Comparison of ENCODE assay signal across 13 cellular contexts in the genomic region with DNA sequence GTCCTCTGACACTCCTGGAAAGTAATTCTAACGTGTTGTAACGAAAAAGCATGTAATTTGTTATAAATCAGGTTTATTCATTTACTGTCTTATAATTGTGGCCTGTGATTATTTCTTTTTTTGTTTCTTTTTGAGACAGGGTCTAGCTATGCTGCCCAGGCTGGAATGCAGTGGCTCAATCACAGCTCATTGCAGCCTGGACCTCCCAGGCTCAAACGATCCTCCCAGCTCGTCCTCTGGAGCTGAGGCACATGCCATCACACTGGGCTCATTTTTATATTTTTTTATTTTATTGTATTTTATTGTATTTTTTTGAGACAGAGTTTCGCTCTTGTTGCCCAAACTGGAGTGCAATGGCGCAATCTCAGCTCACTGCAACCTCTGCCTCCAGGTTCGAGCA. TPM values are rescaled to one million over a fixed set of nuclear protein-coding genes. Genes with fewer than 3 reads are reported as not detected.
DNase-seq lines count a peak whose midpoint lies in the region; ATAC-seq, FAIRE-seq and TF ChIP-seq lines count a peak whose summit lies in the region.
"Had no signal": no experiment of that assay in that cellular context is flagged by ENCODE, and none has a peak within 500 bp of the region (broad histone marks: within the 10 kb centered on the region; RNA-seq: fewer than 3 reads in every experiment).

No MANE protein-coding gene starts in this region.

- 0 out of 22 replicates have a peak, but pooled peaks cover 0 to 10% (median 0%) of the 10 kb centered on the region in 11 experiments for H3K9me3 ChIP-seq in BLaER1 treated with 17β-estradiol and CSF1 and Interleukin-3, amounts not matched to agents 10 nM and 100 nM (replicated peaks in 1 of 11)
- no peaks in the 10 kb centered on the region for H3K9me3 ChIP-seq in CD4-positive, CD25-positive, alpha-beta regulatory T cell (ENCODE audit: control insufficient read depth in 2 of 2, low read length in 2 of 2)
- H3K9me3 ChIP-seq in Loucy (ENCODE audit: insufficient read depth, low read depth, low read length) = no peaks in the 10 kb centered on the region
- H3K9me3 ChIP-seq in K562 (replicated peaks; ENCODE audit: control insufficient read depth, insufficient read depth, low read depth, low read length) = no peaks in the 10 kb centered on the region
- no peaks in the 10 kb centered on the region for H3K9me3 ChIP-seq in BE2C
- H3K9me3 ChIP-seq: A549 had no signal

- H3K9ac ChIP-seq in BLaER1 treated with 17β-estradiol and CSF1 and Interleukin-3, amounts not matched to agents 10 nM and 100 nM = no peak overlapping the region
- H3K9ac ChIP-seq in Loucy (ENCODE audit: low read depth, low read length, poor library complexity, severe bottlenecking) (no peak overlapping the region), K562 (ENCODE audit: insufficient read depth in 1 of 2, low read depth in 2 of 2, low read length in 2 of 2) (no peak overlapping the region)
- H3K9ac ChIP-seq: GM23248 had no signal

- H3K27me3 Mint-ChIP-seq in CD4-positive, CD25-positive, alpha-beta regulatory T cell = peaks cover 2% of the 10 kb centered on the region

- no peak overlapping the region for H3K4me3 Mint-ChIP-seq in CD4-positive, CD25-positive, alpha-beta regulatory T cell

- H3K79me2 ChIP-seq in Loucy (ENCODE audit: insufficient read depth, low read length) = peaks cover 30% of the 10 kb centered on the region; the same call in 1 of the 2 replicates
- peaks cover 68% of the 10 kb centered on the region for H3K79me2 ChIP-seq in K562 (ENCODE audit: control insufficient read depth, insufficient read depth, low read length)

- H3K4me1 Mint-ChIP-seq in CD4-positive, CD25-positive, alpha-beta regulatory T cell = peaks cover 11 to 50% (median 21%) of the 10 kb centered on the region in 4 donors

- in situ Hi-C loops in K562 (cut with MboI) = no loop called here

- peak overlapping the region in 7 of 11 experiments; percentile 28 to 62 (median 48); a peak in 9 of 22 replicates for H3K4me2 ChIP-seq in BLaER1 treated with 17β-estradiol and CSF1 and Interleukin-3, amounts not matched to agents 10 nM and 100 nM
- peak overlapping the region; percentile 15 for H3K4me2 ChIP-seq in Loucy (ENCODE audit: low read depth, low read length, poor library complexity, severe bottlenecking)
- H3K4me2 ChIP-seq in K562 (ENCODE audit: insufficient read depth, low read length) = no peak overlapping the region
- H3K4me2 ChIP-seq: A549 had no signal

- H3K9me1 ChIP-seq in K562 (ENCODE audit: control insufficient read depth, insufficient read depth, low read length) = no peaks in the 10 kb centered on the region

- no peaks in the 10 kb centered on the region for H3K36me3 Mint-ChIP-seq in CD4-positive, CD25-positive, alpha-beta regulatory T cell

- no peak for FAIRE-seq in K562 (lab: Jason Lieb, UNC)
- FAIRE-seq: A549, GM12891 had no signal

- no peak overlapping the region for H3K27ac ChIP-seq in BLaER1 treated with 17β-estradiol and CSF1 and Interleukin-3, amounts not matched to agents 10 nM and 100 nM
- no peak overlapping the region for H3K27ac ChIP-seq in CD4-positive, CD25-positive, alpha-beta regulatory T cell (ENCODE audit: insufficient read depth, low read length, poor library complexity, severe bottlenecking)
- H3K27ac ChIP-seq in K562 (ENCODE audit: extremely low read depth, low read depth, low read length) = no peak overlapping the region
- H3K27ac ChIP-seq: A549, GM23248 had no signal

- no peaks in the 10 kb centered on the region for H3K9me2 ChIP-seq in Loucy (replicated peaks; ENCODE audit: low read depth, low read length)

- no TSS peak for BruUV-seq in K562 (replicated peaks; lab: Mats Ljungman, UMichigan)

- no peaks in the 10 kb centered on the region for H3K9me3 Mint-ChIP-seq in CD4-positive, CD25-positive, alpha-beta regulatory T cell

- H3K4me1 ChIP-seq in BLaER1 treated with 17β-estradiol and CSF1 and Interleukin-3, amounts not matched to agents 10 nM and 100 nM = peaks cover 44 to 87% (median 62%) of the 10 kb centered on the region in 10 experiments
- peaks cover 8% of the 10 kb centered on the region for H3K4me1 ChIP-seq in CD4-positive, CD25-positive, alpha-beta regulatory T cell (ENCODE audit: control insufficient read depth, insufficient read depth, low read length, poor library complexity, severe bottlenecking)
- H3K4me1 ChIP-seq in Loucy (ENCODE audit: insufficient read depth, low read length, poor library complexity, severe bottlenecking) (peaks cover 24% of the 10 kb centered on the region), K562 (replicated peaks in 1 of 2; ENCODE audit: control insufficient read depth in 2 of 2, insufficient read depth in 2 of 2, low read length in 2 of 2) (peaks cover 8 to 15% of the 10 kb centered on the region in 2 experiments; a peak in 4 of 5 replicates), BE2C (no peaks in the 10 kb centered on the region)

- H3K27me3 ChIP-seq in BLaER1 treated with 17β-estradiol and CSF1 and Interleukin-3, amounts not matched to agents 10 nM and 100 nM = no peaks in the 10 kb centered on the region
- no peaks in the 10 kb centered on the region for H3K27me3 ChIP-seq in CD4-positive, CD25-positive, alpha-beta regulatory T cell (ENCODE audit: control insufficient read depth, insufficient read depth, low read length)
- H3K27me3 ChIP-seq in Loucy (ENCODE audit: insufficient read depth, low read length, poor library complexity, severe bottlenecking) (no peaks in the 10 kb centered on the region), K562 (ENCODE audit: control insufficient read depth in 2 of 2, insufficient read depth in 2 of 2, low read length in 2 of 2) (no peaks in the 10 kb centered on the region), BE2C (no peaks in the 10 kb centered on the region)

- no peak for TF ChIP-seq RAD21 in K562 (CRISPR knock-in tag; conservative IDR thresholded peaks at IDR 0.05 in 1 of 2, IDR thresholded peaks at IDR 0.05 in 1 of 2)

- 88% methylated on average over 7 of the region's 7 CpGs for WGBS in K562 (ENCODE audit: insufficient coverage, low coverage, missing lambda C conversion rate)

- ATAC-seq in CD4-positive, CD25-positive, alpha-beta regulatory T cell (ENCODE audit: low read depth in 2 of 2) = no peak
- ATAC-seq in K562 = no peak
- ATAC-seq: A549 had no signal

- no peak for DNase-seq in CD4-positive, CD25-positive, alpha-beta regulatory T cell
- DNase-seq in K562 (ENCODE audit: extremely low read depth in 1 of 4, low spot score in 3 of 4) (no peak), H4 (ENCODE audit: low spot score) (no peak), BE2C (no peak), MV-4-11 (lab: John Stamatoyannopoulos, UW) (no peak)
- DNase-seq: Calu3, DMS 273 treated with DMSO at 0.1 percent for 48 hours, GM23248, H7 had no signal

- peaks cover 0 to 35% (median 14%) of the 10 kb centered on the region in 11 experiments; a peak in 17 of 22 replicates for H3K36me3 ChIP-seq in BLaER1 treated with 17β-estradiol and CSF1 and Interleukin-3, amounts not matched to agents 10 nM and 100 nM
- no peaks in the 10 kb centered on the region for H3K36me3 ChIP-seq in CD4-positive, CD25-positive, alpha-beta regulatory T cell (ENCODE audit: control insufficient read depth, insufficient read depth, low read length)
- H3K36me3 ChIP-seq in Loucy (ENCODE audit: insufficient read depth, low read length) = no peaks in the 10 kb centered on the region
- peaks cover 3% of the 10 kb centered on the region; the same call in 2 of the 3 replicates for H3K36me3 ChIP-seq in K562 (ENCODE audit: control insufficient read depth, insufficient read depth, low read length)
- H3K36me3 ChIP-seq in BE2C = no peaks in the 10 kb centered on the region

- no peak overlapping the region for H3K4me3 ChIP-seq in BLaER1 treated with 17β-estradiol and CSF1 and Interleukin-3, amounts not matched to agents 10 nM and 100 nM
- H3K4me3 ChIP-seq in CD4-positive, CD25-positive, alpha-beta regulatory T cell (ENCODE audit: low read depth, low read length) = no peak overlapping the region
- no peak overlapping the region for H3K4me3 ChIP-seq in Loucy (ENCODE audit: low read length, poor library complexity, severe bottlenecking)
- no peak overlapping the region for H3K4me3 ChIP-seq in K562
- no peak overlapping the region for H3K4me3 ChIP-seq in BE2C (ENCODE audit: low read depth, low read length)
- H3K4me3 ChIP-seq: A549, GM23248 had no signal

- H3F3A ChIP-seq in Loucy (ENCODE audit: low read depth) = peaks cover 7% of the 10 kb centered on the region; the same call in 1 of the 2 replicates

- peak overlapping the region in 2 of 3 donors; percentile 29 to 74 for H3K27ac Mint-ChIP-seq in CD4-positive, CD25-positive, alpha-beta regulatory T cell

- H2AFZ ChIP-seq in Loucy (ENCODE audit: low read length) = no peak overlapping the region
- no peak overlapping the region for H2AFZ ChIP-seq in K562 (ENCODE audit: low read depth, low read length)
- H2AFZ ChIP-seq: GM23248 had no signal

- TF ChIP-seq EP300 in K562 (IDR thresholded peaks at IDR 0.05; ENCODE audit: low read length) = no peak

- H4K20me1 ChIP-seq in BLaER1 treated with 17β-estradiol and CSF1 and Interleukin-3, amounts not matched to agents 10 nM and 100 nM = peaks cover 95 to 100% (median 100%) of the 10 kb centered on the region in 11 experiments
- H4K20me1 ChIP-seq in Loucy (ENCODE audit: insufficient read depth, low read length, poor library complexity, severe bottlenecking) (peaks cover 35% of the 10 kb centered on the region), K562 (replicated peaks; ENCODE audit: control insufficient read depth, insufficient read depth, low read length) (no peaks in the 10 kb centered on the region)

- POLR2A ChIA-PET in K562 (lab: Yijun Ruan, JAX) = no interaction called here

- TF ChIP-seq POLR2A in K562 (conservative IDR thresholded peaks at IDR 0.05) = no peak

- CTCF ChIA-PET in K562 (lab: Yijun Ruan, JAX; ENCODE audit: low intra/inter-chr PET ratio) = no interaction called here

- TF ChIP-seq CTCF in Loucy (conservative IDR thresholded peaks at IDR 0.05; ENCODE audit: low read length) (no peak), K562 (IDR thresholded peaks at IDR 0.05 in 2 of 3, conservative IDR thresholded peaks at IDR 0.05 in 1 of 3; ENCODE audit: insufficient read depth in 2 of 3, low read depth in 1 of 3, low read length in 3 of 3) (no peak), BE2C (IDR thresholded peaks at IDR 0.05; ENCODE audit: low read depth, low read length) (no peak)

- intact Hi-C loops in K562 (cut with micrococcal nuclease) = no loop called here

RNA-seq across cellular contexts. Expression of a gene that starts 15.9 kb away (rescaled TPM):
- 44.3 TPM for total RNA-seq in CD4-positive, CD25-positive, alpha-beta regulatory T cell
- 1 to 10 TPM; 2.2 to 6.6 (median 3.6) TPM for polyA plus RNA-seq in CD4-positive, CD25-positive, alpha-beta regulatory T cell
- total RNA-seq in K562 (2011; cell fraction: chromatin; rRNA removed; ENCODE audit: low replicate concordance) = 370 and 438 TPM in 2 replicates
- total RNA-seq in K562 (2011; cell fraction: nucleolus; rRNA removed) = 176 and 183 TPM in 2 replicates
- total RNA-seq in K562 (2011; cell fraction: nucleoplasm; rRNA removed) = 234 and 247 TPM in 2 replicates
- 34.4 and 40.7 TPM in 2 replicates for total RNA-seq in K562 (2014; rRNA removed)
- total RNA-seq in K562 (2014; rRNA removed; fragmentation: Illumina TruSeq; extraction: Trizol) = 58.3 and 60.4 TPM in 2 replicates
- total RNA-seq in K562 (2015; rRNA removed; fragmentation: Illumina TruSeq; extraction: Trizol) = 58.5 and 60.4 TPM in 2 replicates
- total RNA-seq in K562 (2021) = 45.2 and 46.3 TPM in 2 replicates
- polyA plus RNA-seq in K562 (2011; rRNA removed) = 130 and 160 TPM in 2 replicates
- polyA plus RNA-seq in K562 (2011; cell fraction: cytosol; rRNA removed) = 161 and 174 TPM in 2 replicates
- 234 and 274 TPM in 2 replicates for polyA plus RNA-seq in K562 (2011; cell fraction: nucleus; rRNA removed)
- 37.7 and 80.9 TPM in 2 replicates for polyA plus RNA-seq in K562 (2012)
- 78.4 and 86.4 TPM in 2 replicates for polyA plus RNA-seq in K562 (2014; fragmentation: Illumina TruSeq; extraction: Trizol)
- 10 to 100 TPM; 11.7 to 12.3 TPM for polyA plus RNA-seq in K562 (2014; fragmentation: Nextera tagmentation; extraction: Ambion mirVana)
- polyA plus RNA-seq in K562 (2014; rRNA removed) = 35.3 and 43.2 TPM in 2 replicates
- 285 and 322 TPM in 2 replicates for polyA minus RNA-seq in K562 (2011; rRNA and poly(A)+ RNA removed)
- polyA minus RNA-seq in K562 (2011; cell fraction: cytosol; rRNA and poly(A)+ RNA removed) = 90.1 and 96.1 TPM in 2 replicates
- polyA minus RNA-seq in K562 (2011; cell fraction: nucleus; rRNA and poly(A)+ RNA removed) = 122 and 241 TPM in 2 replicates
- 51.2 and 56.4 TPM in 2 replicates for total RNA-seq in H4 (2014; rRNA removed; shearing (Covaris generic))
- 15.0 TPM for polyA plus RNA-seq in BE2C (2012; ENCODE audit: insufficient read depth, insufficient read length, low read depth)
